In the genomic region with DNA sequence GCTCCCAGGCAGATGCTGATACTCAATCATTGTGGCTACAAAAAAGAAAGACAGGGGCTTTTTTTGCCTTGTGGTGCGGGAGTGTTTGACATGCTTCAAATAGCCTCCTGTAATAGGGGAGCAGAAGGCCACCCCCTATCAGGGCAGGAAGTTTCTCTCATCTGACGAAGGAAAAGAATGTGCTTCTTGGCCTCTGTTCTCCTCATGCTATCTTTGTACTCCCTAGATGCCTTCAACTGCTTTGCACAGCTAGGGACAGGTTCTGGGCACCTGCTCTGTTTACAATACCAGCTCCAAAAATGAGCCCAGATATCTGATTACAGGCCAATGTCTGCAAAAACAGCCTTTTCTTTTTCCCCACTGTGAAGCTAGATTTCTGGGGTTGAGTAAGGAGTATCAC, we compare ENCODE assay signal across 24 cellular contexts.
"Had no signal": no experiment of that assay in that cellular context is flagged by ENCODE, and none has a peak within 500 bp of the region (broad histone marks: within the 10 kb centered on the region; RNA-seq: fewer than 3 reads in every experiment).

No MANE protein-coding gene starts in this region.

- H3K4me3 ChIP-seq: heart right ventricle, right lobe of liver, skin epidermis, uterus had no signal

- H3K4me3 Mint-ChIP-seq: activated CD4-positive, alpha-beta T cell treated with anti-CD3 and anti-CD28 coated beads for 36 hours; activated naive CD8-positive, alpha-beta T cell; activated T-cell treated with anti-CD3 and anti-CD28 coated beads, Interleukin-2, amount 50 U/mL, for 72 hours; naive thymus-derived CD4-positive, alpha-beta T cell; stimulated activated effector memory CD8-positive, alpha-beta T cell treated with anti-CD3 and anti-CD28 coated beads, Interleukin-12 subunit alpha, Interleukin-12 subunit beta, amount 100 ng/mL, for 72 hours; stimulated activated naive CD8-positive, alpha-beta T cell treated with anti-CD3 and anti-CD28 coated beads, Interleukin-15, Interleukin-2, amounts not matched to agents 100 ng/mL and 50 ng/mL, for 24 hours; T-helper 2 cell treated with Interferon-gamma antibody and Interleukin-4, amounts not matched to agents 5 μg/mL and 100 μg/mL, for 36 hours; type B pancreatic cell had no signal

- H3K36me3 ChIP-seq: brain microvascular endothelial cell, heart right ventricle, right lobe of liver, uterus had no signal

- H3K27ac ChIP-seq: brain microvascular endothelial cell, foreskin keratinocyte, heart right ventricle, parathyroid adenoma, right lobe of liver, skin epidermis, uterus had no signal

- H3K36me3 Mint-ChIP-seq: activated naive CD8-positive, alpha-beta T cell; naive thymus-derived CD4-positive, alpha-beta T cell; stimulated activated effector memory CD8-positive, alpha-beta T cell treated with anti-CD3 and anti-CD28 coated beads, Interleukin-12 subunit alpha, Interleukin-12 subunit beta, amount 100 ng/mL, for 72 hours; type B pancreatic cell had no signal

- H3K27me3 Mint-ChIP-seq: activated CD4-positive, alpha-beta T cell treated with anti-CD3 and anti-CD28 coated beads for 36 hours; activated naive CD8-positive, alpha-beta T cell; naive thymus-derived CD4-positive, alpha-beta T cell; stimulated activated naive CD8-positive, alpha-beta T cell treated with anti-CD3 and anti-CD28 coated beads, Interleukin-15, Interleukin-2, amounts not matched to agents 100 ng/mL and 50 ng/mL, for 24 hours; type B pancreatic cell had no signal

- H3K27me3 ChIP-seq: brain microvascular endothelial cell, foreskin keratinocyte, heart right ventricle, right lobe of liver, uterus had no signal

- H3K9me3 ChIP-seq: right lobe of liver, uterus had no signal

- H3K4me1 ChIP-seq: foreskin keratinocyte, heart right ventricle, parathyroid adenoma, right lobe of liver, uterus had no signal

- H3K9me3 Mint-ChIP-seq: stimulated activated naive CD8-positive, alpha-beta T cell treated with anti-CD3 and anti-CD28 coated beads, Interleukin-15, Interleukin-2, amounts not matched to agents 100 ng/mL and 50 ng/mL, for 24 hours; T-helper 2 cell treated with Interferon-gamma antibody and Interleukin-4, amounts not matched to agents 5 μg/mL and 100 μg/mL, for 36 hours had no signal

- H3K4me1 Mint-ChIP-seq: activated CD4-positive, alpha-beta T cell treated with anti-CD3 and anti-CD28 coated beads for 36 hours; naive thymus-derived CD4-positive, alpha-beta T cell; stimulated activated effector memory CD8-positive, alpha-beta T cell treated with anti-CD3 and anti-CD28 coated beads, Interleukin-12 subunit alpha, Interleukin-12 subunit beta, amount 100 ng/mL, for 72 hours had no signal

- H3K27ac Mint-ChIP-seq: activated CD4-positive, alpha-beta T cell treated with anti-CD3 and anti-CD28 coated beads for 36 hours; activated naive CD8-positive, alpha-beta T cell; activated T-cell treated with anti-CD3 and anti-CD28 coated beads, Interleukin-2, amount 50 U/mL, for 72 hours; naive thymus-derived CD4-positive, alpha-beta T cell; stimulated activated effector memory CD8-positive, alpha-beta T cell treated with anti-CD3 and anti-CD28 coated beads, Interleukin-12 subunit alpha, Interleukin-12 subunit beta, amount 100 ng/mL, for 72 hours; stimulated activated naive CD8-positive, alpha-beta T cell treated with anti-CD3 and anti-CD28 coated beads, Interleukin-15, Interleukin-2, amounts not matched to agents 100 ng/mL and 50 ng/mL, for 24 hours; T-helper 2 cell treated with Interferon-gamma antibody and Interleukin-4, amounts not matched to agents 5 μg/mL and 100 μg/mL, for 36 hours; type B pancreatic cell had no signal

- ATAC-seq: activated CD4-positive, alpha-beta T cell treated with anti-CD3 and anti-CD28 coated beads for 36 hours; activated T-cell treated with anti-CD3 and anti-CD28 coated beads, Interleukin-2, amount 50 U/mL, for 72 hours; foreskin keratinocyte; naive thymus-derived CD4-positive, alpha-beta T cell; right lobe of liver; stimulated activated effector memory CD8-positive, alpha-beta T cell treated with anti-CD3 and anti-CD28 coated beads, Interleukin-12 subunit alpha, Interleukin-12 subunit beta, amount 100 ng/mL, for 72 hours had no signal

- DNase-seq: activated CD4-positive, alpha-beta T cell treated with anti-CD3 and anti-CD28 coated beads for 36 hours; activated CD4-positive, CD25-positive, alpha-beta regulatory T cell; activated naive CD4-positive, alpha-beta T cell; activated T-cell treated with anti-CD3 and anti-CD28 coated beads for 4 hours; activated T-cell treated with anti-CD3 and anti-CD28 coated beads, Interleukin-2, amount 50 U/mL, for 72 hours; anterior cingulate cortex; brain microvascular endothelial cell; caudate nucleus; foreskin keratinocyte; heart right ventricle; midbrain; naive thymus-derived CD4-positive, alpha-beta T cell; nucleus accumbens; right lobe of liver; stimulated activated CD4-positive, alpha-beta T cell treated with anti-CD3 and anti-CD28 coated beads, Interleukin-4, amount 100 ng/mL, for 24 hours; T-helper 1 cell; uterus had no signal
